Comparison of ENCODE assay signal across 8 cellular contexts in the genomic region with DNA sequence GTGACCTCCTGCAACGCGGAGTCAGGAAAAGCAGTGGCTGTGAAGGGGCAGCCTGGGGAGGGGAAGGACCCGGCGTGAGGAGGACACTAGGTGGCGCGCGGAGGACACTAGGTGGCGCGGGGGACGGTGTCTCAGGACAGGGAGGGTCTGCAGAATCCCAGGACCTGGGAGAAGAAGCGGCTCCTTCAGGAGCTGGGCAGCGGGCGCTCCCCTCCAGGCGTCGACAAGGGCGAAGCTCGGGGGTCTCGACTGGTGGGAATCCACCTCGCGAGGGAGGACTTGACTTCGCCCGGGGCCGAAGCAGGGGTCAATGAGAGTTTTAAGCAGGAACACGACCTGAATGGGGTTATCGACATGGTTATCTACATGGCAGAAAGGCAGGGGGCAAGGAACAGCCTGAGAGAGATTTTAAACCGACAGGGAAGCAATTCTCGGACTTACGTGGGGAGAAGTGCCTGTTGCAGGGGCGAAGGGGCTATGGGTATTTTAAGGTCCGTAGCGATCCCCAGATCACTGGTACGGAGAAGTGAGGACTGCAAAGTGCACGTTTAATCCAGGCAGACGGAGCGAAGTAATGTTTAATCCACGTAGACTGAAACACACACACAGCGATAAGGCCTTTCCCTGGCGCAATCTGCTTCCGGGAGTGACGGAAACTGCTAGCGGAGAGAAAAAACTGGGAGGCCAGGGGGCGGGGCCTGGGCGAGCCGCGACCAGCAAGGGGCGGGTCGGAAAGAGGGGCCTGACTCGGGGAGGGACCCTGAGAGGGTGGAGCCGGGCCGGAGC. TPM values are rescaled to one million over a fixed set of nuclear protein-coding genes. Genes with fewer than 3 reads are reported as not detected.
DNase-seq lines count a peak whose midpoint lies in the region; ATAC-seq, FAIRE-seq and TF ChIP-seq lines count a peak whose summit lies in the region.

ZNF616 (minus strand) TSS at position 648 of the 786 bp plus-strand sequence. CDS start 9,426 bp downstream, outside the sequence.

- H3K36me3 ChIP-seq in keratinocyte (ENCODE audit: control insufficient read depth in 2 of 2, extremely low read depth in 1 of 2, insufficient read depth in 2 of 2, low read length in 2 of 2), result peaks cover 0 to 2% of the 10 kb centered on the region in 2 experiments

- H3K9ac ChIP-seq in keratinocyte (ENCODE audit: control insufficient read depth, extremely low read depth, insufficient read depth, low read length), result peak within 1 kb of the TSS; percentile 85

- peak within 1 kb of the TSS; percentile 87 for H3K27ac ChIP-seq in keratinocyte (ENCODE audit: control insufficient read depth, insufficient read depth, low read length)

- peak; percentile 87 for ATAC-seq in HG03342 (IDR thresholded peaks at IDR 0.05; ENCODE audit: unreplicated experiment)

- peak; percentile 79 for FAIRE-seq in keratinocyte (lab: Jason Lieb, UNC)

- H3K9me3 ChIP-seq in keratinocyte (ENCODE audit: control insufficient read depth, low read depth, low read length), result peaks cover 11% of the 10 kb centered on the region

- H3K4me2 ChIP-seq in keratinocyte (ENCODE audit: control insufficient read depth, extremely low read depth, insufficient read depth, low read depth, low read length), result peak within 1 kb of the TSS; percentile 86

- peak within 1 kb of the TSS; percentile 97 for H2AFZ ChIP-seq in keratinocyte (ENCODE audit: control insufficient read depth, low read length)

- H3K9me1 ChIP-seq in keratinocyte (ENCODE audit: control insufficient read depth, extremely low read depth, insufficient read depth, low read length), result no peaks in the 10 kb centered on the region

- dilution Hi-C loops in keratinocyte (cut with MboI; ENCODE audit: extremely low pct_ligation_motif_present, low sequenced_read_pairs), result no loop called here

- peak; percentile 65 for TF ChIP-seq POLR2A in GM18951 (IDR thresholded peaks at IDR 0.05; ENCODE audit: extremely low read depth, insufficient read depth, insufficient read length)

- H3K4me1 ChIP-seq in keratinocyte (ENCODE audit: control insufficient read depth, extremely low read depth, insufficient read depth, low read length), result peaks cover 22% of the 10 kb centered on the region

- peak; percentile 55 to 81 (median 63) for TF ChIP-seq CTCF in keratinocyte (optimal IDR thresholded peaks at IDR 0.05 in 1 of 3, IDR thresholded peaks at IDR 0.05 in 1 of 3, conservative IDR thresholded peaks at IDR 0.05 in 1 of 3; ENCODE audit: extremely low read depth in 1 of 3, insufficient read depth in 2 of 3, low read length in 3 of 3)

- peak; percentile 100 for DNase-seq in AG20443 (ENCODE audit: low spot score)
- DNase-seq in NCI-H345 treated with DMSO at 0.1 percent for 48 hours (lab: John Stamatoyannopoulos, UW; ENCODE audit: unreplicated experiment), result peak; percentile 83
- DNase-seq in activated CD4-positive, CD25-positive, alpha-beta regulatory T cell treated with anti-CD3 and anti-CD28 coated beads, Interleukin-2, amount 50 U/mL, for 72 hours, result peak; percentile 98
- peak; percentile 95 for DNase-seq in cerebellar cortex (ENCODE audit: low spot score)
- peak; percentile 49 for DNase-seq in keratinocyte (ENCODE audit: low read depth, low spot score)
- DNase-seq in stimulated activated CD4-positive, alpha-beta T cell treated with anti-CD3 and anti-CD28 coated beads, Interleukin-12 subunit alpha, Interleukin-12 subunit beta, amount 100 ng/mL, for 48 hours (ENCODE audit: low read depth in 2 of 3, low spot score in 1 of 3), result peak; percentile 96 to 97 (median 96)

- H3K27me3 ChIP-seq in keratinocyte (ENCODE audit: control insufficient read depth, extremely low read depth, insufficient read depth, low read length), result no peaks in the 10 kb centered on the region

- in situ Hi-C loops in GM18951 (cut with MboI; ENCODE audit: low sequenced_read_pairs, unreplicated experiment), result no loop called here

- H3K4me3 ChIP-seq in keratinocyte (ENCODE audit: control insufficient read depth in 2 of 3, extremely low read depth in 1 of 3, insufficient read depth in 2 of 3, low read depth in 1 of 3, low read length in 3 of 3), result peak within 1 kb of the TSS; percentile 72 to 94 (median 91)

- peaks cover 39% of the 10 kb centered on the region for H3K79me2 ChIP-seq in keratinocyte (ENCODE audit: control insufficient read depth, insufficient read depth, low read length)

- no peaks in the 10 kb centered on the region for H4K20me1 ChIP-seq in keratinocyte (ENCODE audit: control insufficient read depth, extremely low read depth, insufficient read depth, low read length)

RNA-seq across cellular contexts. Expression of gene ZNF616, which starts in this region (rescaled TPM):
- 5.6 to 7.6 TPM (median 6.6 TPM) in 3 replicates for polyA plus RNA-seq in keratinocyte
- polyA plus RNA-seq in keratinocyte (2011; ENCODE audit: low read depth), result 9.5 TPM
- polyA plus RNA-seq in keratinocyte (2011; cell fraction: cytosol; rRNA removed), result 2.6 and 6.1 TPM in 2 replicates
- polyA plus RNA-seq in keratinocyte (2011; cell fraction: nucleus; rRNA removed), result 8.2 and 13.2 TPM in 2 replicates
- 7.7 and 10.4 TPM in 2 replicates for polyA plus RNA-seq in keratinocyte (2012; ENCODE audit: low replicate concordance)
- 4.7 to 17.7 TPM (median 9.6 TPM) in 3 replicates for polyA minus RNA-seq in keratinocyte
- polyA minus RNA-seq in keratinocyte (2011; cell fraction: cytosol; rRNA and poly(A)+ RNA removed), result 5.4 TPM
- polyA minus RNA-seq in keratinocyte (2011; cell fraction: nucleus; rRNA and poly(A)+ RNA removed), result 8.2 and 18.3 TPM in 2 replicates

Comparison
In these comparisons a context has a peak if more than half of its experiments do, and no peak if none do; other contexts are left out.
1. Peak in every context shown above with its lines: DNase-seq, ATAC-seq, H3K4me3 ChIP-seq and H3K27ac ChIP-seq.
2. DNase-seq: peak in every context shown above with its lines; median percentile 100 in AG20443; 98 in activated CD4-positive, CD25-positive, alpha-beta regulatory T cell treated with anti-CD3 and anti-CD28 coated beads, Interleukin-2, amount 50 U/mL, for 72 hours; 96 in stimulated activated CD4-positive, alpha-beta T cell treated with anti-CD3 and anti-CD28 coated beads, Interleukin-12 subunit alpha, Interleukin-12 subunit beta, amount 100 ng/mL, for 48 hours; 95 in cerebellar cortex; 83 in NCI-H345 treated with DMSO at 0.1 percent for 48 hours; 49 in keratinocyte.